In the genomic region with DNA sequence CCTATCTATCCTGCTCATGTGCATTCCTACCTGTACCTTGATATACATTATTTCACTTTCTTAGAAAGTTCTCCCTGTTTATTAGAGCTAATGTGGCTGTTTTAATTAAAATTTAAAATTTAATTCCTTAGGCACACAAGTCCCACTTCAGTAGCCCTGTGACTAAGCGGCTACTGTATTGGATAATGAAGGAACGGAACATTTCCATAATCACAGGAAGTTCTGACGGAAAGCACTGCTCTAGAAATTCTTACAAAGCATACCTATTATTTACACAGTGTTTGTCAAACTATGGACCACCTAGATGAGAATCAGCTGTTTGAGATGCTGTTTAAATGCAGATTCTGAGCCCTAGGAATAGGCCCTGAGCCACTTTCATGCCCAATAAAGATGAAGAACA, we compare ENCODE assay signal across 23 cellular contexts. TPM values are rescaled to one million over a fixed set of nuclear protein-coding genes. Genes with fewer than 3 reads are reported as not detected.
"Had no signal": no experiment of that assay in that cellular context is flagged by ENCODE, and none has a peak within 500 bp of the region (broad histone marks: within the 10 kb centered on the region; RNA-seq: fewer than 3 reads in every experiment).

No MANE protein-coding gene starts in this region.

- H3K4me1 ChIP-seq: Peyer's patch had no signal

- H3K4me2 ChIP-seq: PC-9 had no signal

- H3K4me3 ChIP-seq: MG63, PC-9, Peyer's patch, SJCRH30 had no signal

- DNase-seq: Karpas-422, KG1, MG63, NCI-H1092, NCI-H1105 treated with DMSO at 0.1 percent for 48 hours, NCI-H1417 treated with DMSO at 0.1 percent for 48 hours, NCI-H146, NCI-H1694 treated with DMSO at 0.1 percent for 48 hours, NCI-H1930, NCI-H2081, NCI-H2107, NCI-H2227 treated with DMSO at 0.1 percent for 48 hours, NCI-H524, NCI-H526 treated with DMSO at 0.1 percent for 48 hours, NCI-H774, PC-9, Peyer's patch, SHP77 treated with DMSO at 0.1 percent for 48 hours, SJCRH30 had no signal

- ATAC-seq: Right ventricle myocardium inferior, SK-N-SH treated with all-trans-retinoic acid at 6 μM for 48 hours had no signal

- H3K27ac ChIP-seq: PC-9, Peyer's patch, SJCRH30 had no signal

- H3K36me3 ChIP-seq: MG63, Peyer's patch, SJCRH30 had no signal

- H2AFZ ChIP-seq: PC-9 had no signal

- H3K9me3 ChIP-seq: MG63, Peyer's patch, SJCRH30 had no signal

- H3K27me3 ChIP-seq: MG63, Peyer's patch, SJCRH30 had no signal

RNA-seq across cellular contexts. Expression of a gene that starts 13.2 kb away (rescaled TPM):
- total RNA-seq: HT-29, OCI-LY7, SJCRH30 had no signal
